1 cellular context compared by ENCODE assay signal in genomic region chr6:47362857-47363461, GRCh38.
TF ChIP-seq lines count a peak whose summit lies in the region.

No MANE protein-coding gene starts in this region.

TF ChIP-seq in HepG2, 621 proteins besides CTCF, POLR2A, EP300 and RAD21 (continued from another document and continues in another):
- TF ChIP-seq ZNF770 (CRISPR knock-in tag; IDR thresholded peaks at IDR 0.05) (0 out of 2 replicates have a peak, but pooled peaks have one; percentile 43), TRAFD1 (CRISPR knock-in tag; IDR thresholded peaks at IDR 0.05; ENCODE audit: borderline replicate concordance) (no peak), DPF2 (CRISPR knock-in tag; IDR thresholded peaks at IDR 0.05; ENCODE audit: borderline replicate concordance, low read depth) (0 out of 2 replicates have a peak, but pooled peaks have one; percentile 55), AKNA (CRISPR knock-in tag; IDR thresholded peaks at IDR 0.05; ENCODE audit: borderline replicate concordance) (no peak), PAWR (CRISPR knock-in tag; IDR thresholded peaks at IDR 0.05; ENCODE audit: borderline replicate concordance) (no peak), ZFP82 (CRISPR knock-in tag; IDR thresholded peaks at IDR 0.05; ENCODE audit: borderline replicate concordance) (no peak), ZNF800 (CRISPR knock-in tag; IDR thresholded peaks at IDR 0.05) (no peak), AGO1 (IDR thresholded peaks at IDR 0.05; ENCODE audit: low read depth, low read length, poor library complexity, severe bottlenecking) (no peak), ELF4 (CRISPR knock-in tag; IDR thresholded peaks at IDR 0.05; ENCODE audit: borderline replicate concordance) (no peak), ZFP37 (CRISPR knock-in tag; IDR thresholded peaks at IDR 0.05; ENCODE audit: borderline replicate concordance) (no peak), RXRA (CRISPR knock-in tag; IDR thresholded peaks at IDR 0.05) (no peak; the same call in 1 of the 2 replicates), NFIC (IDR thresholded peaks at IDR 0.05; ENCODE audit: low read length) (no peak), RNF219 (CRISPR knock-in tag; IDR thresholded peaks at IDR 0.05) (no peak), PPARG (CRISPR knock-in tag; conservative IDR thresholded peaks at IDR 0.05) (no peak; the same call in 1 of the 2 replicates), ETV5 (CRISPR knock-in tag; IDR thresholded peaks at IDR 0.05; ENCODE audit: borderline replicate concordance) (no peak; the same call in 1 of the 2 replicates), NFAT5 (CRISPR knock-in tag; IDR thresholded peaks at IDR 0.05) (no peak), AFF4 (CRISPR knock-in tag; IDR thresholded peaks at IDR 0.05) (no peak), NFRKB (IDR thresholded peaks at IDR 0.05) (no peak), ZNF253 (CRISPR knock-in tag; IDR thresholded peaks at IDR 0.05; ENCODE audit: borderline replicate concordance) (no peak), HCFC1 (IDR thresholded peaks at IDR 0.05; ENCODE audit: low read depth, low read length) (no peak), ISL2 (CRISPR knock-in tag; IDR thresholded peaks at IDR 0.05) (0 out of 2 replicates have a peak, but pooled peaks have one; percentile 22), MAX (IDR thresholded peaks at IDR 0.05) (peak; percentile 75), PHB2 (IDR thresholded peaks at IDR 0.05; ENCODE audit: partially characterized antibody) (no peak), ZNF773 (CRISPR knock-in tag; IDR thresholded peaks at IDR 0.05; ENCODE audit: borderline replicate concordance) (no peak), PHF21A (CRISPR knock-in tag; IDR thresholded peaks at IDR 0.05) (no peak), ZSCAN12 (CRISPR knock-in tag; IDR thresholded peaks at IDR 0.05) (no peak), ESRRA (CRISPR knock-in tag; IDR thresholded peaks at IDR 0.05; ENCODE audit: low read depth) (peak; percentile 37; the same call in 1 of the 2 replicates), ZBTB26 (CRISPR knock-in tag; IDR thresholded peaks at IDR 0.05; ENCODE audit: borderline replicate concordance) (no peak)
